In genomic region chr7:73762659-73762999, GRCh38 we compare ENCODE assay signal across 9 cellular contexts. TPM values are rescaled to one million over a fixed set of nuclear protein-coding genes. Genes with fewer than 3 reads are reported as not detected.
"Had no signal": no experiment of that assay in that cellular context is flagged by ENCODE, and none has a peak within 500 bp of the region (broad histone marks: within the 10 kb centered on the region; RNA-seq: fewer than 3 reads in every experiment).

No MANE protein-coding gene starts in this region.

- H3K9me3 Mint-ChIP-seq: H9, HFFc6 had no signal

- H3K27ac ChIP-seq: GM23248, HL-60, KMS-11 had no signal

- DNase-seq: GM23248, HCEC 1CT, HFFc6, IMR-90, Karpas-422, KBM-7 had no signal

- H3K4me3 ChIP-seq: GM23248 had no signal

- H2AFZ ChIP-seq: GM23248 had no signal

- H3K4me2 ChIP-seq: KMS-11 had no signal

- H3K27ac Mint-ChIP-seq: HFFc6 had no signal

- H3K4me3 Mint-ChIP-seq: HFFc6 had no signal

RNA-seq across cellular contexts. Expression of gene CLDN3, which starts 7.4 kb away (rescaled TPM):
- total RNA-seq: GM23248, HFFc6 had no signal
- polyA plus RNA-seq: GM23248 had no signal
